Comparison of ENCODE assay signal across 8 cellular contexts in the genomic region with DNA sequence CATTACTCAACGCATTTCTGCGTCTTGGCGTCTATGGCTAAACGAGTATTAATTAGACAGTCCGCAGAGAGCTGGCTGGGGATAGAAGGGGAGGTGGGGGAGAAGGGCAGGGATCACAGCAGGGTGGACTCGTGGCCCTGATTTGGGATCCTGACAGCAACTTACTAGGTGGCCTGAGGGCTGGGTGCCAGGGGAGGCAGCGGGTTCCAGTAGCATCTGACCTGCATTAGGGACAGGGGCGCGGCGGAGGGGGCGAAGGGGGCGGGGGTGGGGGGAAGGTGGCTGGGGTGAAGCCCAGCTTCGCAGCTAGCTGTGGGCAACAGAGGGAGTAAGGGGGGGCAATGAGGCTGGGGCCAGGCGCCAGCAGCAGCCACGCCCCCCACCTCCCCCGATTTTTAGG. TPM values are rescaled to one million over a fixed set of nuclear protein-coding genes. Genes with fewer than 3 reads are reported as not detected.
A peak's percentile ranks its signal among the peaks of the same experiment; 100 is the strongest.
DNase-seq lines count a peak whose midpoint lies in the region; ATAC-seq, FAIRE-seq and TF ChIP-seq lines count a peak whose summit lies in the region.

No MANE protein-coding gene starts in this region.

- no peak for ATAC-seq in CD4-positive, CD25-positive, alpha-beta regulatory T cell (ENCODE audit: low read depth in 2 of 2)
- ATAC-seq in T-helper 17 cell: no peak
- ATAC-seq in foreskin keratinocyte: no peak

- no peaks in the 10 kb centered on the region for H3K36me3 ChIP-seq in CD4-positive, CD25-positive, alpha-beta regulatory T cell (ENCODE audit: control insufficient read depth, insufficient read depth, low read length)
- no peaks in the 10 kb centered on the region for H3K36me3 ChIP-seq in parathyroid adenoma (ENCODE audit: control insufficient read depth, insufficient read depth, low read length)

- no peak overlapping the region for H3K27ac ChIP-seq in CD4-positive, CD25-positive, alpha-beta regulatory T cell (ENCODE audit: insufficient read depth, low read length, poor library complexity, severe bottlenecking)
- peak overlapping the region; percentile 99 for H3K27ac ChIP-seq in foreskin keratinocyte
- no peak overlapping the region for H3K27ac ChIP-seq in parathyroid adenoma

- peak overlapping the region in 3 of 4 donors; percentile 22 to 55 (median 43) for H3K4me3 Mint-ChIP-seq in CD4-positive, CD25-positive, alpha-beta regulatory T cell
- H3K4me3 Mint-ChIP-seq in T-helper 17 cell: peak overlapping the region; percentile 75

- H3K9me3 Mint-ChIP-seq in CD4-positive, CD25-positive, alpha-beta regulatory T cell: no peaks in the 10 kb centered on the region

- H3K9ac ChIP-seq in parathyroid adenoma: no peak overlapping the region

- no peak for DNase-seq in CD4-positive, CD25-positive, alpha-beta regulatory T cell
- DNase-seq in T-helper 17 cell: no peak
- DNase-seq in foreskin keratinocyte: no peak
- DNase-seq in kidney glomerular epithelial cell (lab: John Stamatoyannopoulos, UW): no peak
- DNase-seq in GM19239 (ENCODE audit: insufficient read length, low spot score): no peak
- DNase-seq in DMS114 treated with DMSO at 0.1 percent for 48 hours (lab: John Stamatoyannopoulos, UW; ENCODE audit: unreplicated experiment): no peak
- DNase-seq in GM10248 (ENCODE audit: extremely low spot score): no peak

- H3K4me1 ChIP-seq in CD4-positive, CD25-positive, alpha-beta regulatory T cell (ENCODE audit: control insufficient read depth, insufficient read depth, low read length, poor library complexity, severe bottlenecking): peaks cover 10% of the 10 kb centered on the region
- peaks cover 28% of the 10 kb centered on the region for H3K4me1 ChIP-seq in foreskin keratinocyte
- H3K4me1 ChIP-seq in parathyroid adenoma: no peaks in the 10 kb centered on the region

- H3K4me3 ChIP-seq in CD4-positive, CD25-positive, alpha-beta regulatory T cell (ENCODE audit: low read depth, low read length): no peak overlapping the region
- peak overlapping the region; percentile 82 for H3K4me3 ChIP-seq in parathyroid adenoma (ENCODE audit: low read depth, low read length)

- H3K4me2 ChIP-seq in parathyroid adenoma (ENCODE audit: low read length): peak overlapping the region; percentile 89

- peaks cover 19% of the 10 kb centered on the region for H3K27me3 ChIP-seq in CD4-positive, CD25-positive, alpha-beta regulatory T cell (ENCODE audit: control insufficient read depth, insufficient read depth, low read length)
- H3K27me3 ChIP-seq in foreskin keratinocyte (no peaks in the 10 kb centered on the region), parathyroid adenoma (ENCODE audit: control insufficient read depth, insufficient read depth, low read length) (no peaks in the 10 kb centered on the region)

- CTCF ChIA-PET in GM10248 (lab: Yijun Ruan, JAX): interaction anchor here (1.2 kb wide), 1 partner anchor 116 kb away, joined by 3 read pairs; no protein-coding TSS in a partner anchor

- no peak for TF ChIP-seq CTCF in foreskin keratinocyte (conservative IDR thresholded peaks at IDR 0.05)
- no peak for TF ChIP-seq CTCF in parathyroid adenoma (IDR thresholded peaks at IDR 0.05)
- TF ChIP-seq CTCF in GM10248 (IDR thresholded peaks at IDR 0.05; ENCODE audit: control extremely low read depth, extremely low read depth, low read depth, missing control alignments): no peak

- peaks cover 60% of the 10 kb centered on the region for H3K27me3 Mint-ChIP-seq in CD4-positive, CD25-positive, alpha-beta regulatory T cell
- H3K27me3 Mint-ChIP-seq in T-helper 17 cell: peaks cover 65% of the 10 kb centered on the region

- H3K36me3 Mint-ChIP-seq in CD4-positive, CD25-positive, alpha-beta regulatory T cell: no peaks in the 10 kb centered on the region
- peaks cover 2% of the 10 kb centered on the region for H3K36me3 Mint-ChIP-seq in T-helper 17 cell (ENCODE audit: low read depth)

- no peaks in the 10 kb centered on the region for H3K79me2 ChIP-seq in parathyroid adenoma

- no peak overlapping the region for H3K27ac Mint-ChIP-seq in CD4-positive, CD25-positive, alpha-beta regulatory T cell
- H3K27ac Mint-ChIP-seq in T-helper 17 cell: no peak overlapping the region

- H2AFZ ChIP-seq in parathyroid adenoma: peak overlapping the region; percentile 85

- no peak for FAIRE-seq in GM19239 (lab: Jason Lieb, UNC)

- POLR2A ChIA-PET in GM10248 (lab: Yijun Ruan, JAX): interaction anchor here (0.7 kb wide), 1 partner anchor 1840 kb away, joined by 3 read pairs; no protein-coding TSS in a partner anchor

- H3K4me1 Mint-ChIP-seq in CD4-positive, CD25-positive, alpha-beta regulatory T cell: peaks cover 5 to 11% (median 8%) of the 10 kb centered on the region in 4 donors
- peaks cover 4% of the 10 kb centered on the region for H3K4me1 Mint-ChIP-seq in T-helper 17 cell

- no peaks in the 10 kb centered on the region for H3K9me3 ChIP-seq in CD4-positive, CD25-positive, alpha-beta regulatory T cell (ENCODE audit: control insufficient read depth in 2 of 2, low read length in 2 of 2)
- H3K9me3 ChIP-seq in T-helper 17 cell (ENCODE audit: control insufficient read depth, low read length, poor library complexity, severe bottlenecking) (no peaks in the 10 kb centered on the region), parathyroid adenoma (ENCODE audit: control insufficient read depth, low read length) (no peaks in the 10 kb centered on the region)

RNA-seq across cellular contexts. Expression of a gene that starts 1.0 kb away (rescaled TPM):
- 2.5 TPM for total RNA-seq in CD4-positive, CD25-positive, alpha-beta regulatory T cell
- polyA plus RNA-seq in CD4-positive, CD25-positive, alpha-beta regulatory T cell: 1 to 10 TPM in 2 of 4 donors, under 1 TPM in 2; 0.70 to 1.5 (median 0.99) TPM
- total RNA-seq in T-helper 17 cell: 1 to 10 TPM in 1 of 2 donors, under 1 TPM in 1; 0.37 to 1.4 TPM
- 84.0 and 87.7 TPM in 2 replicates for total RNA-seq in foreskin keratinocyte
- polyA plus RNA-seq in foreskin keratinocyte: 64.6 and 80.0 TPM in 2 replicates

Comparison
In these comparisons a context has a peak if more than half of its experiments do, and no peak if none do; other contexts are left out.
1. RNA of a gene that starts 1.0 kb away (total RNA-seq): 84.0 to 87.7 TPM in foreskin keratinocyte; 2.5 TPM in CD4-positive, CD25-positive, alpha-beta regulatory T cell (single experiment) and 0.37 to 1.4 TPM in T-helper 17 cell; every median in the first group is over 10 times any median in the second.